9 cellular contexts compared by ENCODE assay signal in genomic region chr22:43150731-43151206, GRCh38. TPM values are rescaled to one million over a fixed set of nuclear protein-coding genes. Genes with fewer than 3 reads are reported as not detected.
A peak's percentile ranks its signal among the peaks of the same experiment; 100 is the strongest.
DNase-seq lines count a peak whose midpoint lies in the region; ATAC-seq and TF ChIP-seq lines count a peak whose summit lies in the region.
"Had no signal": no experiment of that assay in that cellular context is flagged by ENCODE, and none has a peak within 500 bp of the region (broad histone marks: within the 10 kb centered on the region; RNA-seq: fewer than 3 reads in every experiment).

No MANE protein-coding gene starts in this region.

- no peak for ATAC-seq in GM19395 (IDR thresholded peaks at IDR 0.05; ENCODE audit: unreplicated experiment)
- no peak for ATAC-seq in GM19452 (IDR thresholded peaks at IDR 0.05; ENCODE audit: unreplicated experiment)

- no peak for DNase-seq in endodermal cell
- no peak for DNase-seq in neural progenitor cell (ENCODE audit: low spot score)
- DNase-seq in activated CD8-positive, alpha-beta memory T cell treated with anti-CD3 and anti-CD28 coated beads, Interleukin-2, amount 50 U/mL, for 4 hours, result no peak
- no peak for DNase-seq in NCI-H510A (lab: John Stamatoyannopoulos, UW)

- WGBS in endodermal cell (ENCODE audit: insufficient coverage in 1 of 2, insufficient read length in 1 of 2), 2 experiments, result 89 to 97% methylated on average over 6 to 15 of the region's 15 CpGs

- H3K36me3 ChIP-seq in OCI-LY3 (replicated peaks; ENCODE audit: low read depth, low read length) (no peaks in the 10 kb centered on the region), endodermal cell (ENCODE audit: control insufficient read depth, insufficient read depth, low read length) (no peaks in the 10 kb centered on the region), neural progenitor cell (no peaks in the 10 kb centered on the region)

- peaks cover 6% of the 10 kb centered on the region for H3K27me3 ChIP-seq in OCI-LY3 (ENCODE audit: low read depth, low read length)
- no peaks in the 10 kb centered on the region for H3K27me3 ChIP-seq in endodermal cell (ENCODE audit: control insufficient read depth, insufficient read depth, low read length, poor library complexity, severe bottlenecking)
- peaks cover 39% of the 10 kb centered on the region for H3K27me3 ChIP-seq in neural progenitor cell

- H2AFZ ChIP-seq in OCI-LY3 (ENCODE audit: low read depth, low read length) (peak overlapping the region; percentile 90), neural progenitor cell (replicated peaks) (peak overlapping the region; percentile 84)

- H4K20me1 ChIP-seq in OCI-LY3 (ENCODE audit: insufficient read depth, low read length) (no peaks in the 10 kb centered on the region), neural progenitor cell (ENCODE audit: low read depth) (no peaks in the 10 kb centered on the region)

- peak overlapping the region; percentile 90 for H3K27ac ChIP-seq in C4-2B
- no peak overlapping the region for H3K27ac ChIP-seq in OCI-LY3 (ENCODE audit: low read length)
- no peak overlapping the region for H3K27ac ChIP-seq in endodermal cell (ENCODE audit: low read depth, low read length)
- no peak overlapping the region for H3K27ac ChIP-seq in neural progenitor cell

- H3K27me3 Mint-ChIP-seq in endodermal cell (ENCODE audit: insufficient read depth) (peaks cover 16% of the 10 kb centered on the region), neural progenitor cell (ENCODE audit: insufficient read depth, low read depth) (peaks cover 4% of the 10 kb centered on the region)

- H3K9ac ChIP-seq in OCI-LY3 (ENCODE audit: low read length) (peak overlapping the region; percentile 66), endodermal cell (ENCODE audit: extremely low read depth, low read length, poor library complexity, severe bottlenecking) (no peak overlapping the region), neural progenitor cell (no peak overlapping the region)

- peaks cover 28% of the 10 kb centered on the region for H3K4me1 ChIP-seq in OCI-LY3 (ENCODE audit: low read length)
- peaks cover 4% of the 10 kb centered on the region for H3K4me1 ChIP-seq in endodermal cell (ENCODE audit: control insufficient read depth, insufficient read depth, low read length)
- peaks cover 13% of the 10 kb centered on the region for H3K4me1 ChIP-seq in neural progenitor cell

- H3K79me2 ChIP-seq in OCI-LY3 (ENCODE audit: low read length) (no peaks in the 10 kb centered on the region), neural progenitor cell (ENCODE audit: low read depth) (no peaks in the 10 kb centered on the region)

- H3K4me2 ChIP-seq in OCI-LY3 (ENCODE audit: low read length), result peak overlapping the region; percentile 92
- peak overlapping the region; percentile 80 for H3K4me2 ChIP-seq in neural progenitor cell

- peaks cover 4% of the 10 kb centered on the region for H3F3A ChIP-seq in neural progenitor cell (ENCODE audit: low read depth)

- H3K9me3 Mint-ChIP-seq in endodermal cell (no peaks in the 10 kb centered on the region), neural progenitor cell (no peaks in the 10 kb centered on the region)

- H3K4me3 ChIP-seq in OCI-LY3 (ENCODE audit: low read length) (peak overlapping the region; percentile 83), endodermal cell (ENCODE audit: low read length) (no peak overlapping the region), neural progenitor cell (peak overlapping the region; percentile 54)

- H3K4me1 Mint-ChIP-seq in endodermal cell, result peaks cover 2% of the 10 kb centered on the region
- H3K4me1 Mint-ChIP-seq in neural progenitor cell, result peaks cover 6% of the 10 kb centered on the region

- H3K4me3 Mint-ChIP-seq in endodermal cell (peak overlapping the region; percentile 60), neural progenitor cell (peak overlapping the region; percentile 86)

- H3K9me3 ChIP-seq in OCI-LY3 (ENCODE audit: insufficient read depth, low read length) (no peaks in the 10 kb centered on the region), endodermal cell (ENCODE audit: control insufficient read depth, low read length) (no peaks in the 10 kb centered on the region), neural progenitor cell (ENCODE audit: low read depth) (no peaks in the 10 kb centered on the region)

- no peaks in the 10 kb centered on the region for H3K36me3 Mint-ChIP-seq in endodermal cell (ENCODE audit: low read depth)
- no peaks in the 10 kb centered on the region for H3K36me3 Mint-ChIP-seq in neural progenitor cell

- H3K27ac Mint-ChIP-seq in endodermal cell, result no peak overlapping the region
- H3K27ac Mint-ChIP-seq in neural progenitor cell, result peak overlapping the region; percentile 57

- TF ChIP-seq CTCF in C4-2B (conservative IDR thresholded peaks at IDR 0.05) (no peak), OCI-LY3 (IDR thresholded peaks at IDR 0.05; ENCODE audit: low read depth, low read length) (no peak), endodermal cell (conservative IDR thresholded peaks at IDR 0.05) (no peak), neural progenitor cell (IDR thresholded peaks at IDR 0.05) (no peak)

RNA-seq across cellular contexts. Expression of gene TSPO, which starts 0.6 kb away (rescaled TPM):
- total RNA-seq in endodermal cell, result 10 to 100 TPM in 1 of 2 donors, 1 to 10 TPM in 1; 9.6 to 12.3 TPM
- 25.2 TPM for polyA plus RNA-seq in endodermal cell (2013, experiment 1 of 2)
- polyA plus RNA-seq in endodermal cell (2013, experiment 2 of 2), result 20.9 TPM
- 1.6 and 9.9 TPM in 2 replicates for total RNA-seq in neural progenitor cell (ENCODE audit: low replicate concordance)

RNA-seq across cellular contexts. Expression of gene MCAT, which starts 7.6 kb away (rescaled TPM):
- total RNA-seq in endodermal cell (10 to 100 TPM; 17.1 to 19.9 TPM), neural progenitor cell (ENCODE audit: low replicate concordance) (10.5 and 25.4 TPM in 2 replicates)
- 14.7 TPM for polyA plus RNA-seq in endodermal cell (2013, experiment 1 of 2)
- 14.6 TPM for polyA plus RNA-seq in endodermal cell (2013, experiment 2 of 2)

RNA-seq across cellular contexts. Expression of gene TTLL12, which starts 36.2 kb away (rescaled TPM):
- total RNA-seq in endodermal cell (10 to 100 TPM; 49.8 to 71.0 TPM), neural progenitor cell (ENCODE audit: low replicate concordance) (27.8 and 73.2 TPM in 2 replicates)
- polyA plus RNA-seq in endodermal cell (2013, experiment 1 of 2), result 39.6 TPM
- 33.2 TPM for polyA plus RNA-seq in endodermal cell (2013, experiment 2 of 2)

RNA-seq across cellular contexts. Expression of gene BIK, which starts 40.2 kb away (rescaled TPM):
- total RNA-seq in endodermal cell (10 to 100 TPM in 1 of 2 donors, 1 to 10 TPM in 1; 5.8 to 13.3 TPM), neural progenitor cell (ENCODE audit: low replicate concordance) (1.6 and 2.2 TPM in 2 replicates)
- polyA plus RNA-seq in endodermal cell (2013, experiment 1 of 2), result 0.82 TPM
- 0.79 TPM for polyA plus RNA-seq in endodermal cell (2013, experiment 2 of 2)
- total RNA-seq: LHCN-M2 had no signal
